11 cellular contexts compared by ENCODE assay signal in genomic region chr1:8687053-8687452, GRCh38.
DNase-seq lines count a peak whose midpoint lies in the region; ATAC-seq, FAIRE-seq and TF ChIP-seq lines count a peak whose summit lies in the region.
"Had no signal": no experiment of that assay in that cellular context is flagged by ENCODE, and none has a peak within 500 bp of the region (broad histone marks: within the 10 kb centered on the region; RNA-seq: fewer than 3 reads in every experiment).

No MANE protein-coding gene starts in this region.

- H4K20me1 ChIP-seq in fibroblast of lung (ENCODE audit: control insufficient read depth, extremely low read depth, insufficient read depth, low read length) = no peaks in the 10 kb centered on the region

- TF ChIP-seq CTCF in fibroblast of lung (conservative IDR thresholded peaks at IDR 0.05 in 1 of 2, IDR thresholded peaks at IDR 0.05 in 1 of 2; ENCODE audit: low read depth in 1 of 2, low read length in 2 of 2) = no peak

- WGBS in small intestine, 3 donors = 37 to 55% (median 54%) methylated on average over 4 of the region's 4 CpGs

- H3K4me2 ChIP-seq in fibroblast of lung (ENCODE audit: extremely low read depth, insufficient read depth, low read length) = peak overlapping the region; percentile 17

- FAIRE-seq in small intestine (lab: Jason Lieb, UNC) = no peak

- H3K27ac ChIP-seq in fibroblast of lung (ENCODE audit: insufficient read depth, low read length) (peak overlapping the region; percentile 29), small intestine (ENCODE audit: low read depth in 1 of 2, low read length in 1 of 2) (peak overlapping the region in 1 of 2 donors; percentile 70)

- H3K9me3 ChIP-seq in fibroblast of lung (ENCODE audit: control insufficient read depth, insufficient read depth, low read depth, low read length) (no peaks in the 10 kb centered on the region), small intestine (ENCODE audit: control insufficient read depth, low read depth) (no peaks in the 10 kb centered on the region)

- peak; percentile 49 for ATAC-seq in GM21423 (IDR thresholded peaks at IDR 0.05; ENCODE audit: unreplicated experiment)
- no peak for ATAC-seq in activated CD4-positive, CD25-positive, alpha-beta regulatory T cell treated with anti-CD3 and anti-CD28 coated beads, Interleukin-2, amount 50 U/mL, for 24 hours
- ATAC-seq: activated naive CD4-positive, alpha-beta T cell treated with anti-CD3 and anti-CD28 coated beads, Interleukin-2, amount 50 U/mL, for 72 hours; SK-N-SH treated with all-trans-retinoic acid at 6 μM for 48 hours had no signal

- H3K36me3 ChIP-seq in fibroblast of lung (ENCODE audit: control insufficient read depth, insufficient read depth, low read length) (no peaks in the 10 kb centered on the region), small intestine (ENCODE audit: control insufficient read depth in 2 of 2, insufficient read depth in 2 of 2, low read length in 2 of 2) (no peaks in the 10 kb centered on the region)
- H3K36me3 ChIP-seq: heart left ventricle had no signal

- H3K4me3 ChIP-seq in fibroblast of lung (replicated peaks in 1 of 4; ENCODE audit: control extremely low read depth in 1 of 4, insufficient read depth in 1 of 4, low read depth in 3 of 4, low read length in 4 of 4) (peak overlapping the region in 1 of 4 experiments; percentile 15), small intestine (ENCODE audit: low read depth in 1 of 2, low read length in 2 of 2) (no peak overlapping the region)
- H3K4me3 ChIP-seq: heart left ventricle had no signal

- H2AFZ ChIP-seq in fibroblast of lung (ENCODE audit: low read length) = no peak overlapping the region

- H3K27me3 ChIP-seq in fibroblast of lung (ENCODE audit: control insufficient read depth, insufficient read depth, low read length) (no peaks in the 10 kb centered on the region), small intestine (ENCODE audit: control insufficient read depth in 2 of 2, insufficient read depth in 2 of 2, low read length in 2 of 2) (no peaks in the 10 kb centered on the region)
- H3K27me3 ChIP-seq: heart left ventricle had no signal

- DNase-seq in NCI-H524 treated with DMSO at 0.1 percent for 48 hours (lab: John Stamatoyannopoulos, UW) = peak; percentile 55
- DNase-seq in fibroblast of lung (ENCODE audit: low read depth in 2 of 2) = peak in 1 of 2 donors; percentile 81
- peak; percentile 26 for DNase-seq in small intestine
- no peak for DNase-seq in HK-2 (ENCODE audit: unreplicated experiment)
- DNase-seq in occipital lobe (lab: John Stamatoyannopoulos, UW) = no peak
- DNase-seq: heart left ventricle; stimulated activated naive CD4-positive, alpha-beta T cell had no signal

- no peak overlapping the region for H3K9ac ChIP-seq in fibroblast of lung (ENCODE audit: insufficient read depth, low read length)

- peaks cover 6% of the 10 kb centered on the region for H3K79me2 ChIP-seq in fibroblast of lung (ENCODE audit: control insufficient read depth, insufficient read depth, low read length)

- H3K4me1 ChIP-seq in fibroblast of lung (ENCODE audit: control insufficient read depth, extremely low read depth, insufficient read depth, low read length) (peaks cover 5% of the 10 kb centered on the region), small intestine (ENCODE audit: control insufficient read depth in 2 of 2, insufficient read depth in 1 of 2, low read depth in 1 of 2, low read length in 1 of 2) (peaks cover 0 to 3% of the 10 kb centered on the region in 2 donors)

Comparison
In these comparisons a context has a peak if more than half of its experiments do, and no peak if none do; other contexts are left out.
1. DNase-seq: peak in NCI-H524 treated with DMSO at 0.1 percent for 48 hours (single experiment) and small intestine (single experiment); none in HK-2 (single experiment) and occipital lobe (single experiment).